ENCODE assay signal across 35 cellular contexts in the genomic region with DNA sequence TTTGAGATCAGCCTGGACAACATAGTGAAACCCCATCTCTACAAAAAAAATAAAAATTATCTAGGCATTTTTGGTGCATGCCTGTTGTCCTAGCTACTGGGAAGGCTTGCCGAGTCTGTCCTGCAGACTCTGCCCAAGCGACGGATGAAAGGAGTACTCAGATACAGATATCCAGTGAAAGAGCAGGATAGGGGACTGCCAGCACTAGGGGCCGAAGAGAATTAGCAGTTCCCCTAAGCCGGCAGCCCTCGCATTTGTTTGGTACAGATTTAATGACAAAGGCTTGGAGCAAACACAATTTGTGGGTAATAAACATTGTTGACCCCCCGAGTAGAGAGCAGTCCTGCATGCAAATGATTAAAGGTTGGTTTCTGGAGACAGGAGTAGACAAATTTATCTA.
"Had no signal": no experiment of that assay in that cellular context is flagged by ENCODE, and none has a peak within 500 bp of the region (broad histone marks: within the 10 kb centered on the region; RNA-seq: fewer than 3 reads in every experiment).

No MANE protein-coding gene starts in this region.

- H3K4me3 ChIP-seq: MG63 had no signal

- DNase-seq: Karpas-422, Kasumi-1, MG63, MM.1S, MV-4-11, NCI-H1048, NCI-H1092, NCI-H1092 treated with DMSO at 0.1 percent for 48 hours, NCI-H1105, NCI-H1105 treated with DMSO at 0.1 percent for 48 hours, NCI-H1417, NCI-H1417 treated with DMSO at 0.1 percent for 48 hours, NCI-H1436, NCI-H1436 treated with DMSO at 0.1 percent for 48 hours, NCI-H146, NCI-H1694, NCI-H1694 treated with DMSO at 0.1 percent for 48 hours, NCI-H187, NCI-H187 treated with DMSO at 0.1 percent for 48 hours, NCI-H1930, NCI-H2029, NCI-H2029 treated with DMSO at 0.1 percent for 48 hours, NCI-H2081, NCI-H2081 treated with DMSO at 0.1 percent for 48 hours, NCI-H2107, NCI-H2171, NCI-H2171 treated with DMSO at 0.1 percent for 48 hours, NCI-H2227 treated with DMSO at 0.1 percent for 48 hours, NCI-H226, NCI-H345, NCI-H446, NCI-H446 treated with DMSO at 0.1 percent for 48 hours, NCI-H510A, NCI-H510A treated with DMSO at 0.1 percent for 48 hours, NCI-H524 had no signal

- H3K27me3 ChIP-seq: MG63 had no signal

- H3K36me3 ChIP-seq: MG63 had no signal

- H3K9me3 ChIP-seq: MG63 had no signal
